Comparison of ENCODE assay signal across 8 cellular contexts in genomic region chr19:4123615-4124568, GRCh38. TPM values are rescaled to one million over a fixed set of nuclear protein-coding genes. Genes with fewer than 3 reads are reported as not detected.
DNase-seq lines count a peak whose midpoint lies in the region; ATAC-seq and TF ChIP-seq lines count a peak whose summit lies in the region.

MAP2K2 (minus strand) TSS chr19:4124122; CDS start chr19:4123875, 247 bp downstream.

- H3K27ac ChIP-seq in A673 (ENCODE audit: low read depth, low read length, poor library complexity, severe bottlenecking): peak within 1 kb of the TSS; percentile 81

- H3K4me1 ChIP-seq in A673 (ENCODE audit: insufficient read depth, low read length, poor library complexity, severe bottlenecking): peaks cover 8% of the 10 kb centered on the region

- no TSS peak for BruUV-seq in A673 (replicated peaks; lab: Mats Ljungman, UMichigan)

- DNase-seq in A673 (ENCODE audit: low spot score) (peak; percentile 95), NCI-H345 treated with DMSO at 0.1 percent for 48 hours (lab: John Stamatoyannopoulos, UW; ENCODE audit: unreplicated experiment) (peak; percentile 80), islet precursor cell (peak; percentile 95)
- DNase-seq in central memory CD8-positive, alpha-beta T cell (ENCODE audit: low spot score in 2 of 2): peak; percentile 93 to 94
- DNase-seq in stimulated activated CD4-positive, alpha-beta T cell treated with anti-CD3 and anti-CD28 coated beads, Interleukin-12 subunit alpha, Interleukin-12 subunit beta, amount 100 ng/mL, for 4 hours: peak; percentile 98

- H3K4me3 ChIP-seq in A673 (ENCODE audit: low read depth, low read length, poor library complexity, severe bottlenecking): peak within 1 kb of the TSS; percentile 88

- intact Hi-C loops in A673 (cut with micrococcal nuclease; ENCODE audit: unreplicated experiment): no loop called here

- CTCF ChIA-PET in A673 (lab: Charles Lee): no interaction called here

- H3K4me1 Mint-ChIP-seq in central memory CD8-positive, alpha-beta T cell: peaks cover 31% of the 10 kb centered on the region

- H3K36me3 Mint-ChIP-seq in central memory CD8-positive, alpha-beta T cell (ENCODE audit: insufficient read depth): peaks cover 13% of the 10 kb centered on the region

- H3K4me3 Mint-ChIP-seq in central memory CD8-positive, alpha-beta T cell: peak within 1 kb of the TSS; percentile 91

- H3K27me3 Mint-ChIP-seq in central memory CD8-positive, alpha-beta T cell: no peaks in the 10 kb centered on the region

- H3K27ac Mint-ChIP-seq in central memory CD8-positive, alpha-beta T cell (ENCODE audit: low read depth): peak within 1 kb of the TSS; percentile 98

- POLR2A ChIA-PET in A673 (lab: Charles Lee; ENCODE audit: low non-redundant PET): no interaction called here

- no peaks in the 10 kb centered on the region for H3K27me3 ChIP-seq in A673 (replicated peaks; ENCODE audit: insufficient read depth, low read depth, low read length, poor library complexity)

- H3K9me3 ChIP-seq in A673 (ENCODE audit: low read depth, low read length, poor library complexity, severe bottlenecking): no peaks in the 10 kb centered on the region

- peak; percentile 81 for ATAC-seq in GM18867 (IDR thresholded peaks at IDR 0.05; ENCODE audit: unreplicated experiment)
- ATAC-seq in HG03159 (IDR thresholded peaks at IDR 0.05; ENCODE audit: unreplicated experiment): peak; percentile 89
- peak; percentile 93 to 94 for ATAC-seq in activated CD4-positive, CD25-positive, alpha-beta regulatory T cell treated with anti-CD3 and anti-CD28 coated beads, Interleukin-2, amount 50 U/mL, for 24 hours
- ATAC-seq in central memory CD8-positive, alpha-beta T cell (replicated peaks; ENCODE audit: extremely low read depth, poor library complexity, severe bottlenecking): peak; percentile 92

- peaks cover 3% of the 10 kb centered on the region for H3K36me3 ChIP-seq in A673 (ENCODE audit: insufficient read depth, low read length, poor library complexity, severe bottlenecking)

- H3K9me3 Mint-ChIP-seq in central memory CD8-positive, alpha-beta T cell: no peaks in the 10 kb centered on the region

- TF ChIP-seq CTCF in A673 (conservative IDR thresholded peaks at IDR 0.05; ENCODE audit: low read depth, low read length): 0 out of 2 replicates have a peak, but pooled peaks have one; percentile 11

RNA-seq across cellular contexts. Expression of gene MAP2K2, which starts in this region (rescaled TPM):
- 185 and 198 TPM in 2 replicates for total RNA-seq in A673 (2021)

Comparison
In these comparisons a context has a peak if more than half of its experiments do, and no peak if none do; other contexts are left out.
1. Peak in every context shown above with its lines: DNase-seq, ATAC-seq, H3K4me3 ChIP-seq and H3K27ac ChIP-seq.